ENCODE assay signal across 21 cellular contexts in the genomic region with DNA sequence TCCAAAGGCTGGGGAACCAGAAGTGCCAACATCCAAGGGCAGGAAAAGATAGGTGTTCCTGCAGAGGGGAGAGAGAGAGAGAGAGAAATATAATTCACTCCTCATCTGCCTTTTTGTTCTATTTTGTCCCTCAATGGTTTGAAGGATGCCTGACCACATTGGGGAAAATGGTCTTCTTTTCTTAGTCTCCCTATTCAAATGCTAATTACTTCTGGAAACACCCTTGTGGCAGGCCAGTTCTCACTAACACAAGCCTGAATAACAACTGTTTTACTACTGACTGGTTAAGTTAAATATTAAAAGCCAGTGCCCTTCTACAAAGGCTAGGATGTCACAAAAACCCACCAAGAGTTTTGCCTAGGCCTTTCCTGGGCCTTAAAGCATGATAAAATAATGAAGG.
A peak's percentile ranks its signal among the peaks of the same experiment; 100 is the strongest.
DNase-seq lines count a peak whose midpoint lies in the region; ATAC-seq and TF ChIP-seq lines count a peak whose summit lies in the region.
"Had no signal": no experiment of that assay in that cellular context is flagged by ENCODE, and none has a peak within 500 bp of the region (broad histone marks: within the 10 kb centered on the region; RNA-seq: fewer than 3 reads in every experiment).

No MANE protein-coding gene starts in this region.

- H3K27ac ChIP-seq in iPS-20b (ENCODE audit: low read length) (no peak overlapping the region), suprapubic skin (no peak overlapping the region), heart right ventricle (no peak overlapping the region)

- no peaks in the 10 kb centered on the region for H3K27me3 ChIP-seq in NT2/D1 (ENCODE audit: insufficient read depth, insufficient read length)
- H3K27me3 ChIP-seq in iPS-20b (ENCODE audit: insufficient read depth, low read length): no peaks in the 10 kb centered on the region
- H3K27me3 ChIP-seq in suprapubic skin: no peaks in the 10 kb centered on the region
- no peaks in the 10 kb centered on the region for H3K27me3 ChIP-seq in heart right ventricle

- no peaks in the 10 kb centered on the region for H3K36me3 ChIP-seq in NT2/D1 (ENCODE audit: insufficient read depth, insufficient read length, low read length)
- H3K36me3 ChIP-seq in iPS-20b (ENCODE audit: insufficient read depth, low read depth, low read length): no peaks in the 10 kb centered on the region
- no peaks in the 10 kb centered on the region for H3K36me3 ChIP-seq in suprapubic skin
- no peaks in the 10 kb centered on the region for H3K36me3 ChIP-seq in heart right ventricle

- H3K9me3 ChIP-seq in NT2/D1 (ENCODE audit: insufficient read depth, low read length): no peaks in the 10 kb centered on the region
- H3K9me3 ChIP-seq in iPS-20b (ENCODE audit: insufficient read depth, low read depth, low read length): no peaks in the 10 kb centered on the region
- H3K9me3 ChIP-seq in suprapubic skin: no peaks in the 10 kb centered on the region
- peaks cover 0 to 13% (median 0%) of the 10 kb centered on the region in 11 donors for H3K9me3 ChIP-seq in heart right ventricle

- peak; percentile 47 for ATAC-seq in HG02610 (IDR thresholded peaks at IDR 0.05; ENCODE audit: unreplicated experiment)
- ATAC-seq in HG03025 (IDR thresholded peaks at IDR 0.05; ENCODE audit: low FRiP score, unreplicated experiment): no peak
- no peak for ATAC-seq in heart right ventricle
- ATAC-seq: PC-3, SK-N-SH treated with all-trans-retinoic acid at 6 μM for 48 hours had no signal

- H3K4me3 ChIP-seq in NT2/D1 (ENCODE audit: insufficient read length, low read depth) (no peak overlapping the region), iPS-20b (ENCODE audit: low read length) (peak overlapping the region; percentile 22; the same call in 1 of the 2 replicates), suprapubic skin (no peak overlapping the region), heart right ventricle (no peak overlapping the region)

- TF ChIP-seq POLR2A in suprapubic skin (IDR thresholded peaks at IDR 0.05): no peak

- H3K4me1 ChIP-seq in NT2/D1 (ENCODE audit: insufficient read depth, insufficient read length) (no peaks in the 10 kb centered on the region), iPS-20b (ENCODE audit: insufficient read depth, low read length) (peaks cover 8% of the 10 kb centered on the region; the same call in 1 of the 2 replicates), suprapubic skin (no peaks in the 10 kb centered on the region), heart right ventricle (no peaks in the 10 kb centered on the region)

- H3K9ac ChIP-seq in NT2/D1 (ENCODE audit: insufficient read length, low read depth): no peak overlapping the region
- H3K9ac ChIP-seq in iPS-20b (ENCODE audit: low read depth, low read length): no peak overlapping the region; the same call in 1 of the 2 replicates

- DNase-seq in NT2/D1 (ENCODE audit: low read depth, low spot score): peak; percentile 40
- no peak for DNase-seq in suprapubic skin (ENCODE audit: low spot score in 2 of 2)
- no peak for DNase-seq in HPDE6-E6E7 (ENCODE audit: extremely low spot score)
- no peak for DNase-seq in heart right ventricle
- DNase-seq: ACHN; C1 segment of cervical spinal cord; CD8-positive, alpha-beta memory T cell; HFFc6; IMR-90; NCI-H1436; NCI-H1930; NCI-H345; NCI-H524 treated with DMSO at 0.1 percent for 48 hours; PC-3; RPMI8226; SHP77 treated with DMSO at 0.1 percent for 48 hours; T-helper 1 cell had no signal

- no peak for TF ChIP-seq EP300 in suprapubic skin (IDR thresholded peaks at IDR 0.05)

- TF ChIP-seq CTCF in suprapubic skin (IDR thresholded peaks at IDR 0.05): no peak
- TF ChIP-seq CTCF in heart right ventricle (IDR thresholded peaks at IDR 0.05): no peak

- intact Hi-C loops in heart right ventricle (cut with DNase I): no loop called here
